ENCODE assay signal across 17 cellular contexts in genomic region chr3:50876947-50877346, GRCh38.
DNase-seq lines count a peak whose midpoint lies in the region; ATAC-seq and TF ChIP-seq lines count a peak whose summit lies in the region.
"Had no signal": no experiment of that assay in that cellular context is flagged by ENCODE, and none has a peak within 500 bp of the region (broad histone marks: within the 10 kb centered on the region; RNA-seq: fewer than 3 reads in every experiment).

No MANE protein-coding gene starts in this region.

- TF ChIP-seq EP300 in suprapubic skin (IDR thresholded peaks at IDR 0.05): no peak

- no peak overlapping the region for H3K27ac ChIP-seq in suprapubic skin
- H3K27ac ChIP-seq: HL-60, PC-9 had no signal

- DNase-seq in AG10803 (ENCODE audit: low read depth) (peak; percentile 35), G401 (ENCODE audit: low spot score) (peak; percentile 76), NCI-H1694 treated with DMSO at 0.1 percent for 48 hours (lab: John Stamatoyannopoulos, UW) (peak; percentile 32), cerebellum (ENCODE audit: low spot score) (peak; percentile 55), suprapubic skin (ENCODE audit: low spot score in 2 of 2) (no peak), mucosa of descending colon (no peak)
- DNase-seq: ACHN; CD4-positive, alpha-beta memory T cell; DND-41; GDM1; NCI-H187; NCI-H510A; NCI-H774; PC-9 had no signal

- in situ Hi-C loops in G401 (cut with HindIII; ENCODE audit: low sequenced_read_pairs): no loop called here

- ATAC-seq in HG02571 (IDR thresholded peaks at IDR 0.05; ENCODE audit: unreplicated experiment): no peak
- no peak for ATAC-seq in mucosa of descending colon
- ATAC-seq: HCT116 had no signal

- no peak for TF ChIP-seq CTCF in AG10803 (conservative IDR thresholded peaks at IDR 0.05; ENCODE audit: low read length)
- no peak for TF ChIP-seq CTCF in suprapubic skin (IDR thresholded peaks at IDR 0.05)
- no peak for TF ChIP-seq CTCF in mucosa of descending colon (IDR thresholded peaks at IDR 0.05)

- WGBS in suprapubic skin: 41% methylated on average over 2 of the region's 2 CpGs

- H3K9me3 ChIP-seq in suprapubic skin (no peaks in the 10 kb centered on the region), mucosa of descending colon (no peaks in the 10 kb centered on the region)

- no peaks in the 10 kb centered on the region for H3K36me3 ChIP-seq in suprapubic skin
- H3K36me3 ChIP-seq in mucosa of descending colon (ENCODE audit: low read depth): no peaks in the 10 kb centered on the region

- H3K27me3 ChIP-seq in suprapubic skin: no peaks in the 10 kb centered on the region

- intact Hi-C loops in mucosa of descending colon (cut with DNase I, micrococcal nuclease): no loop called here

- H3K4me3 ChIP-seq in AG10803 (ENCODE audit: low read length) (no peak overlapping the region), suprapubic skin (no peak overlapping the region), mucosa of descending colon (no peak overlapping the region)
- H3K4me3 ChIP-seq: PC-9 had no signal

- no peak for TF ChIP-seq POLR2A in suprapubic skin (IDR thresholded peaks at IDR 0.05)

- no peaks in the 10 kb centered on the region for H3K4me1 ChIP-seq in suprapubic skin
- H3K4me1 ChIP-seq in mucosa of descending colon (ENCODE audit: low read depth): no peaks in the 10 kb centered on the region

Comparison
In these comparisons a context has a peak if more than half of its experiments do, and no peak if none do; other contexts are left out.
1. DNase-seq: peak in AG10803 (single experiment), G401 (single experiment), NCI-H1694 treated with DMSO at 0.1 percent for 48 hours (single experiment) and cerebellum (single experiment); none in suprapubic skin (0 of 2) and mucosa of descending colon (0 of 3).